ENCODE assay signal across 1 cellular context in the genomic region with DNA sequence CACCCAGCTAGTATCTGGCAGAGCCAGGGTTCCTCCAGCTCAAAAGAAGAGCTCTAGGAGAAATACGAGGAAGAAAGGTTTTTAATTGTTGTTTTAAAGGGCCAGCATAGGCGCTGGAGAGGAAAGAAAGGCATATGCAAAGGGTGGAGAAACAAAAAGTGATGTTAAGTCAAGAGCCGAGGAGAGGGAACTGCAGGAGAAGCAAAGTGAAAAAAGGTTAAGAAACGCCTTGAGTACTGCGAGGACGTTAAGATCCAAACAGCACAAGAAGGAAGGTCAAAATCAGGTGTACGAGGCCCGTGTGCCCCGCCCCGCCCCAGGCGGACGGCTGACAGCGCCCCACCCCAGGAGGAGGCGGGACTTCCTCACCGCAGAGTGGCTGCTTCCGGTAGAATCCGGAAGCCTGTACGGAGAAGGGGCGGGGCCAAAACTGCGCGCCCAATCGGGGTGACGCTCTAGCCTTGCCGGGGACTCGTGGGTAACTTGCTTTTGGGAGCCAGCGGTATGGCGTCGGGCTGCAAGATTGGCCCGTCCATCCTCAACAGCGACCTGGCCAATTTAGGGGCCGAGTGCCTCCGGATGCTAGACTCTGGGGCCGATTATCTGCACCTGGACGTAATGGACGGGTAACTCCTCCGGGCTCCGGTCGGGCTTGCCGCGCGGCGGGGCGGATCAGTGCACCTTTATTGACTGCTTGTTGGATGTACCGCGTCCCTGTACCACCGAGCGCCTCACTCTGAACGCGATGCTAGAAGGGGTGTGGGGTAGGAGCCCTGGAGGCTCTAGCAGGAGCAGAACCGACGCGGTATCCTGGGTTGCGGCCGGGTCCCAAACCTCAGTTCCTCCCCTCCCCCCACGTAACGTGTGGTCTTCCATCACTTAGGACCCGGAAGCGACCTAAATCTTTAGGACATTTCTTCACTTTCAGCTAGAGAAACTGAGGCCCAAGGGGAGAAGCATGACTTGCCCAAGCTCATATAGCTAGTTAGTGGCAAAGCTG.
A peak's percentile ranks its signal among the peaks of the same experiment; 100 is the strongest.
TF ChIP-seq lines count a peak whose summit lies in the region.

Gene RPE (plus strand): TSS at position 481 of the 1,000 bp plus-strand sequence. CDS start 24 bp downstream, at position 505.

TF ChIP-seq in K562, 482 proteins besides CTCF, POLR2A, EP300 and RAD21 (continued from another document and continues in another):
- TF ChIP-seq ETV5 (CRISPR knock-in tag; IDR thresholded peaks at IDR 0.05; ENCODE audit: low read depth) (0 out of 2 replicates have a peak, but pooled peaks have one; percentile 24), UBTF (IDR thresholded peaks at IDR 0.05; ENCODE audit: borderline replicate concordance in 1 of 2, low read depth in 2 of 2, low read length in 2 of 2) (no peak), ZNF318 (IDR thresholded peaks at IDR 0.05; ENCODE audit: borderline replicate concordance in 1 of 2, low read depth in 1 of 2) (no peak), MYBL2 (IDR thresholded peaks at IDR 0.05; ENCODE audit: low read depth) (no peak), MYBL2 (CRISPR knock-in tag; IDR thresholded peaks at IDR 0.05; ENCODE audit: borderline replicate concordance) (no peak), YBX1 (IDR thresholded peaks at IDR 0.05) (no peak), ZBTB1 (CRISPR knock-in tag; IDR thresholded peaks at IDR 0.05; ENCODE audit: borderline replicate concordance, low read depth) (no peak), IFI16 (CRISPR knock-in tag; IDR thresholded peaks at IDR 0.05) (no peak), U2AF2 (optimal IDR thresholded peaks at IDR 0.05; ENCODE audit: low read depth, low read length) (no peak), HBP1 (CRISPR knock-in tag; IDR thresholded peaks at IDR 0.05) (no peak), SP1 (CRISPR knock-in tag; IDR thresholded peaks at IDR 0.05) (peak; percentile 36; the same call in 1 of the 2 replicates), POLR2AphosphoS5 (IDR thresholded peaks at IDR 0.05; ENCODE audit: control insufficient read depth, insufficient read depth, low read depth, low read length) (peak; percentile 70), ARID2 (IDR thresholded peaks at IDR 0.05) (no peak), ZNF140 (CRISPR knock-in tag; IDR thresholded peaks at IDR 0.05) (no peak), RBFOX2 (IDR thresholded peaks at IDR 0.05; ENCODE audit: low read depth, low read length) (peak; percentile 95), ZNF175 (CRISPR knock-in tag; IDR thresholded peaks at IDR 0.05; ENCODE audit: low read depth) (no peak), NELFE (IDR thresholded peaks at IDR 0.05; ENCODE audit: insufficient read depth, insufficient read length) (no peak), KDM1A (IDR thresholded peaks at IDR 0.05) (no peak), BRCA1 (IDR thresholded peaks at IDR 0.05) (no peak), BRCA1 (CRISPR knock-in tag; IDR thresholded peaks at IDR 0.05) (no peak), ZFX (CRISPR knock-in tag; IDR thresholded peaks at IDR 0.05) (peak; percentile 48; the same call in 1 of the 2 replicates), CBFA2T3 (IDR thresholded peaks at IDR 0.05) (no peak)
- TF ChIP-seq, protein P1, sequence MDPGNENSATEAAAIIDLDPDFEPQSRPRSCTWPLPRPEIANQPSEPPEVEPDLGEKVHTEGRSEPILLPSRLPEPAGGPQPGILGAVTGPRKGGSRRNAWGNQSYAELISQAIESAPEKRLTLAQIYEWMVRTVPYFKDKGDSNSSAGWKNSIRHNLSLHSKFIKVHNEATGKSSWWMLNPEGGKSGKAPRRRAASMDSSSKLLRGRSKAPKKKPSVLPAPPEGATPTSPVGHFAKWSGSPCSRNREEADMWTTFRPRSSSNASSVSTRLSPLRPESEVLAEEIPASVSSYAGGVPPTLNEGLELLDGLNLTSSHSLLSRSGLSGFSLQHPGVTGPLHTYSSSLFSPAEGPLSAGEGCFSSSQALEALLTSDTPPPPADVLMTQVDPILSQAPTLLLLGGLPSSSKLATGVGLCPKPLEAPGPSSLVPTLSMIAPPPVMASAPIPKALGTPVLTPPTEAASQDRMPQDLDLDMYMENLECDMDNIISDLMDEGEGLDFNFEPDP (CRISPR knock-in tag; IDR thresholded peaks at IDR 0.05), result no peak
- TF ChIP-seq, protein P2, sequence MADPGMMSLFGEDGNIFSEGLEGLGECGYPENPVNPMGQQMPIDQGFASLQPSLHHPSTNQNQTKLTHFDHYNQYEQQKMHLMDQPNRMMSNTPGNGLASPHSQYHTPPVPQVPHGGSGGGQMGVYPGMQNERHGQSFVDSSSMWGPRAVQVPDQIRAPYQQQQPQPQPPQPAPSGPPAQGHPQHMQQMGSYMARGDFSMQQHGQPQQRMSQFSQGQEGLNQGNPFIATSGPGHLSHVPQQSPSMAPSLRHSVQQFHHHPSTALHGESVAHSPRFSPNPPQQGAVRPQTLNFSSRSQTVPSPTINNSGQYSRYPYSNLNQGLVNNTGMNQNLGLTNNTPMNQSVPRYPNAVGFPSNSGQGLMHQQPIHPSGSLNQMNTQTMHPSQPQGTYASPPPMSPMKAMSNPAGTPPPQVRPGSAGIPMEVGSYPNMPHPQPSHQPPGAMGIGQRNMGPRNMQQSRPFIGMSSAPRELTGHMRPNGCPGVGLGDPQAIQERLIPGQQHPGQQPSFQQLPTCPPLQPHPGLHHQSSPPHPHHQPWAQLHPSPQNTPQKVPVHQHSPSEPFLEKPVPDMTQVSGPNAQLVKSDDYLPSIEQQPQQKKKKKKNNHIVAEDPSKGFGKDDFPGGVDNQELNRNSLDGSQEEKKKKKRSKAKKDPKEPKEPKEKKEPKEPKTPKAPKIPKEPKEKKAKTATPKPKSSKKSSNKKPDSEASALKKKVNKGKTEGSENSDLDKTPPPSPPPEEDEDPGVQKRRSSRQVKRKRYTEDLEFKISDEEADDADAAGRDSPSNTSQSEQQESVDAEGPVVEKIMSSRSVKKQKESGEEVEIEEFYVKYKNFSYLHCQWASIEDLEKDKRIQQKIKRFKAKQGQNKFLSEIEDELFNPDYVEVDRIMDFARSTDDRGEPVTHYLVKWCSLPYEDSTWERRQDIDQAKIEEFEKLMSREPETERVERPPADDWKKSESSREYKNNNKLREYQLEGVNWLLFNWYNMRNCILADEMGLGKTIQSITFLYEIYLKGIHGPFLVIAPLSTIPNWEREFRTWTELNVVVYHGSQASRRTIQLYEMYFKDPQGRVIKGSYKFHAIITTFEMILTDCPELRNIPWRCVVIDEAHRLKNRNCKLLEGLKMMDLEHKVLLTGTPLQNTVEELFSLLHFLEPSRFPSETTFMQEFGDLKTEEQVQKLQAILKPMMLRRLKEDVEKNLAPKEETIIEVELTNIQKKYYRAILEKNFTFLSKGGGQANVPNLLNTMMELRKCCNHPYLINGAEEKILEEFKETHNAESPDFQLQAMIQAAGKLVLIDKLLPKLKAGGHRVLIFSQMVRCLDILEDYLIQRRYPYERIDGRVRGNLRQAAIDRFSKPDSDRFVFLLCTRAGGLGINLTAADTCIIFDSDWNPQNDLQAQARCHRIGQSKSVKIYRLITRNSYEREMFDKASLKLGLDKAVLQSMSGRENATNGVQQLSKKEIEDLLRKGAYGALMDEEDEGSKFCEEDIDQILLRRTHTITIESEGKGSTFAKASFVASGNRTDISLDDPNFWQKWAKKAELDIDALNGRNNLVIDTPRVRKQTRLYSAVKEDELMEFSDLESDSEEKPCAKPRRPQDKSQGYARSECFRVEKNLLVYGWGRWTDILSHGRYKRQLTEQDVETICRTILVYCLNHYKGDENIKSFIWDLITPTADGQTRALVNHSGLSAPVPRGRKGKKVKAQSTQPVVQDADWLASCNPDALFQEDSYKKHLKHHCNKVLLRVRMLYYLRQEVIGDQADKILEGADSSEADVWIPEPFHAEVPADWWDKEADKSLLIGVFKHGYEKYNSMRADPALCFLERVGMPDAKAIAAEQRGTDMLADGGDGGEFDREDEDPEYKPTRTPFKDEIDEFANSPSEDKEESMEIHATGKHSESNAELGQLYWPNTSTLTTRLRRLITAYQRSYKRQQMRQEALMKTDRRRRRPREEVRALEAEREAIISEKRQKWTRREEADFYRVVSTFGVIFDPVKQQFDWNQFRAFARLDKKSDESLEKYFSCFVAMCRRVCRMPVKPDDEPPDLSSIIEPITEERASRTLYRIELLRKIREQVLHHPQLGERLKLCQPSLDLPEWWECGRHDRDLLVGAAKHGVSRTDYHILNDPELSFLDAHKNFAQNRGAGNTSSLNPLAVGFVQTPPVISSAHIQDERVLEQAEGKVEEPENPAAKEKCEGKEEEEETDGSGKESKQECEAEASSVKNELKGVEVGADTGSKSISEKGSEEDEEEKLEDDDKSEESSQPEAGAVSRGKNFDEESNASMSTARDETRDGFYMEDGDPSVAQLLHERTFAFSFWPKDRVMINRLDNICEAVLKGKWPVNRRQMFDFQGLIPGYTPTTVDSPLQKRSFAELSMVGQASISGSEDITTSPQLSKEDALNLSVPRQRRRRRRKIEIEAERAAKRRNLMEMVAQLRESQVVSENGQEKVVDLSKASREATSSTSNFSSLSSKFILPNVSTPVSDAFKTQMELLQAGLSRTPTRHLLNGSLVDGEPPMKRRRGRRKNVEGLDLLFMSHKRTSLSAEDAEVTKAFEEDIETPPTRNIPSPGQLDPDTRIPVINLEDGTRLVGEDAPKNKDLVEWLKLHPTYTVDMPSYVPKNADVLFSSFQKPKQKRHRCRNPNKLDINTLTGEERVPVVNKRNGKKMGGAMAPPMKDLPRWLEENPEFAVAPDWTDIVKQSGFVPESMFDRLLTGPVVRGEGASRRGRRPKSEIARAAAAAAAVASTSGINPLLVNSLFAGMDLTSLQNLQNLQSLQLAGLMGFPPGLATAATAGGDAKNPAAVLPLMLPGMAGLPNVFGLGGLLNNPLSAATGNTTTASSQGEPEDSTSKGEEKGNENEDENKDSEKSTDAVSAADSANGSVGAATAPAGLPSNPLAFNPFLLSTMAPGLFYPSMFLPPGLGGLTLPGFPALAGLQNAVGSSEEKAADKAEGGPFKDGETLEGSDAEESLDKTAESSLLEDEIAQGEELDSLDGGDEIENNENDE (IDR thresholded peaks at IDR 0.05; ENCODE audit: low read depth, low read length), result no peak
